ENCODE assay signal across 9 cellular contexts in genomic region chrX:7147978-7148824, GRCh38. TPM values are rescaled to one million over a fixed set of nuclear protein-coding genes. Genes with fewer than 3 reads are reported as not detected.
A peak's percentile ranks its signal among the peaks of the same experiment; 100 is the strongest.
DNase-seq lines count a peak whose midpoint lies in the region; ATAC-seq, FAIRE-seq and TF ChIP-seq lines count a peak whose summit lies in the region.
"Had no signal": no experiment of that assay in that cellular context is flagged by ENCODE, and none has a peak within 500 bp of the region (broad histone marks: within the 10 kb centered on the region; RNA-seq: fewer than 3 reads in every experiment).

TSS of gene PUDP (minus strand) at chrX:7148153. CDS start at chrX:7148113, 40 bp downstream.

- no peaks in the 10 kb centered on the region for H3K9me3 Mint-ChIP-seq in activated CD4-positive, alpha-beta T cell treated with anti-CD3 and anti-CD28 coated beads, Interleukin-2, amount 10 ng/mL, durations not matched to agents 24 days and 14 days

- DNase-seq in BJ (ENCODE audit: low read depth) (no peak), GM19239 (ENCODE audit: insufficient read length, low spot score) (peak; percentile 44), NCI-H524 treated with DMSO at 0.1 percent for 48 hours (lab: John Stamatoyannopoulos, UW) (peak; percentile 13), coronary artery (ENCODE audit: low spot score) (peak; percentile 89), left lobe of liver (ENCODE audit: low spot score) (peak; percentile 84)
- peak; percentile 95 for DNase-seq in activated CD4-positive, alpha-beta T cell treated with anti-CD3 and anti-CD28 coated beads, Interleukin-2, amount 10 ng/mL, durations not matched to agents 24 days and 14 days
- peak; percentile 81 for DNase-seq in stimulated activated CD4-positive, alpha-beta T cell treated with anti-CD3 and anti-CD28 coated beads, Interleukin-2, amount 100 ng/mL, for 24 hours

- peaks cover 11% of the 10 kb centered on the region for H3K4me1 Mint-ChIP-seq in activated CD4-positive, alpha-beta T cell treated with anti-CD3 and anti-CD28 coated beads, Interleukin-2, amount 10 ng/mL, durations not matched to agents 24 days and 14 days

- peak; percentile 99 for FAIRE-seq in GM19239 (lab: Jason Lieb, UNC)
- FAIRE-seq: endometrium had no signal

- H3K36me3 ChIP-seq in BJ (ENCODE audit: control insufficient read depth, insufficient read depth, low read length), result no peaks in the 10 kb centered on the region

- peak within 1 kb of the TSS; percentile 85 for H3K4me3 ChIP-seq in BJ (ENCODE audit: low read depth, low read length)
- H3K4me3 ChIP-seq in coronary artery, result peak within 1 kb of the TSS; percentile 86

- CTCF ChIA-PET in BJ (lab: Yijun Ruan, JAX), result interaction anchor here (0.7 kb wide), 1 partner anchor 59 kb away, joined by 3 read pairs; no protein-coding TSS in a partner anchor

- intact Hi-C loops in activated CD4-positive, alpha-beta T cell treated with anti-CD3 and anti-CD28 coated beads, Interleukin-2, amount 10 ng/mL, durations not matched to agents 24 days and 14 days (cut with micrococcal nuclease), result loop anchor here (2.0 to 5.0 kb wide), 3 partner anchors 63 to 779 kb away; partner anchors contain the start of gene PNPLA4

- H3K27me3 ChIP-seq in BJ (ENCODE audit: control insufficient read depth, insufficient read depth, low read length), result no peaks in the 10 kb centered on the region

- peak within 1 kb of the TSS; percentile 85 for H3K4me3 Mint-ChIP-seq in activated CD4-positive, alpha-beta T cell treated with anti-CD3 and anti-CD28 coated beads, Interleukin-2, amount 10 ng/mL, durations not matched to agents 24 days and 14 days

- POLR2A ChIA-PET in BJ (lab: Charles Lee), result interaction anchor here (0.6 kb wide), 1 partner anchor 47 kb away, joined by 8 read pairs; no protein-coding TSS in a partner anchor

- ATAC-seq in HG03439 (IDR thresholded peaks at IDR 0.05; ENCODE audit: unreplicated experiment), result peak; percentile 79
- ATAC-seq in left lobe of liver, result peak; percentile 93

- TF ChIP-seq CTCF in BJ (IDR thresholded peaks at IDR 0.05; ENCODE audit: insufficient read depth, low read depth, low read length) (peak; percentile 40), coronary artery (IDR thresholded peaks at IDR 0.05) (no peak)

- H3K27me3 Mint-ChIP-seq in activated CD4-positive, alpha-beta T cell treated with anti-CD3 and anti-CD28 coated beads, Interleukin-2, amount 10 ng/mL, durations not matched to agents 24 days and 14 days, result no peaks in the 10 kb centered on the region

- peak within 1 kb of the TSS; percentile 74 to 85 for H3K27ac ChIP-seq in coronary artery

- H3K36me3 Mint-ChIP-seq in activated CD4-positive, alpha-beta T cell treated with anti-CD3 and anti-CD28 coated beads, Interleukin-2, amount 10 ng/mL, durations not matched to agents 24 days and 14 days (ENCODE audit: low read depth), result peaks cover 2% of the 10 kb centered on the region

- peak within 1 kb of the TSS; percentile 85 for H3K27ac Mint-ChIP-seq in activated CD4-positive, alpha-beta T cell treated with anti-CD3 and anti-CD28 coated beads, Interleukin-2, amount 10 ng/mL, durations not matched to agents 24 days and 14 days

RNA-seq across cellular contexts. Expression of gene PUDP, which starts in this region (rescaled TPM):
- 17.1 and 17.2 TPM in 2 replicates for polyA plus RNA-seq in BJ (2011; rRNA removed)
- 8.9 and 12.6 TPM in 2 replicates for polyA minus RNA-seq in BJ (2011; rRNA and poly(A)+ RNA removed)
- total RNA-seq in activated CD4-positive, alpha-beta T cell treated with anti-CD3 and anti-CD28 coated beads, Interleukin-2, amount 10 ng/mL, durations not matched to agents 24 days and 14 days, result 17.4 and 19.5 TPM in 2 replicates
- 5.8 TPM for total RNA-seq in left lobe of liver
